In the genomic region with DNA sequence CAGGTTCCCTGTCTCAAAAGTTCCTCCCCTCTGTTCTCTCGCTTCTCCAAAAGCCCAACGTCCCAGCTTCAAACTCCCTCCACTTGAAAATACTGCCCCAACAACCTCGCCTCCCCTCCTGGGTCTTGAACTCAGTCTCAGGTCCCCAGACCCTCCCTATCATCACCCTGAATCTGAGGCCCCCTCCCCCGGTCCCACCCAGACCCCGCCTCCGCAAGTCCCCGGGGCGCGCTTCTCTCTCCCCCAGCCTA, we compare ENCODE assay signal across 7 cellular contexts. TPM values are rescaled to one million over a fixed set of nuclear protein-coding genes. Genes with fewer than 3 reads are reported as not detected.
DNase-seq lines count a peak whose midpoint lies in the region; ATAC-seq, FAIRE-seq and TF ChIP-seq lines count a peak whose summit lies in the region.

No MANE protein-coding gene starts in this region.

- TF ChIP-seq CTCF in KMS-11 (conservative IDR thresholded peaks at IDR 0.05; ENCODE audit: low read depth, low read length) = no peak
- no peak for TF ChIP-seq CTCF in ascending aorta (IDR thresholded peaks at IDR 0.05)
- TF ChIP-seq CTCF in kidney (IDR thresholded peaks at IDR 0.05; ENCODE audit: borderline replicate concordance, extremely low read depth, insufficient read depth) = no peak
- TF ChIP-seq CTCF in suprapubic skin (IDR thresholded peaks at IDR 0.05) = no peak

- peak overlapping the region; percentile 84 for H2AFZ ChIP-seq in KMS-11 (ENCODE audit: low read depth)

- peak overlapping the region; percentile 69 for H3K4me2 ChIP-seq in KMS-11

- DNase-seq in ascending aorta (ENCODE audit: low spot score in 2 of 2) (no peak), kidney (no peak), suprapubic skin (ENCODE audit: low spot score in 2 of 2) (no peak), occipital lobe (lab: John Stamatoyannopoulos, UW) (no peak)

- H3K4me1 ChIP-seq in KMS-11 (ENCODE audit: low read depth, poor library complexity, severe bottlenecking) = peaks cover 21% of the 10 kb centered on the region
- peaks cover 3 to 13% of the 10 kb centered on the region in 2 donors for H3K4me1 ChIP-seq in ascending aorta
- H3K4me1 ChIP-seq in kidney (ENCODE audit: control insufficient read depth in 1 of 2, insufficient read depth in 1 of 2, low read depth in 1 of 2, low read length in 2 of 2) = peaks cover 7 to 10% of the 10 kb centered on the region in 2 donors
- H3K4me1 ChIP-seq in suprapubic skin = peaks cover 28% of the 10 kb centered on the region

- TF ChIP-seq EP300 in suprapubic skin (IDR thresholded peaks at IDR 0.05) = no peak

- peaks cover 9% of the 10 kb centered on the region for H3K79me2 ChIP-seq in KMS-11 (ENCODE audit: insufficient read depth, low read depth)

- H3K36me3 ChIP-seq in KMS-11 (ENCODE audit: insufficient read depth) (no peaks in the 10 kb centered on the region; the same call in 1 of the 2 replicates), ascending aorta (peaks cover 28 to 48% of the 10 kb centered on the region in 2 donors), kidney (ENCODE audit: control insufficient read depth in 1 of 2, insufficient read depth in 2 of 2, low read length in 2 of 2) (peaks cover 11 to 25% of the 10 kb centered on the region in 2 donors), suprapubic skin (peaks cover 39% of the 10 kb centered on the region)

- ATAC-seq in GM18505 (IDR thresholded peaks at IDR 0.05; ENCODE audit: unreplicated experiment) (peak; percentile 8), GM21737 (IDR thresholded peaks at IDR 0.05; ENCODE audit: unreplicated experiment) (no peak)

- H3K27me3 ChIP-seq in KMS-11 (ENCODE audit: insufficient read depth, low read depth) (no peaks in the 10 kb centered on the region), ascending aorta (no peaks in the 10 kb centered on the region), suprapubic skin (no peaks in the 10 kb centered on the region)

- TF ChIP-seq POLR2A in GM18505 (IDR thresholded peaks at IDR 0.05; ENCODE audit: borderline replicate concordance, extremely low read depth, insufficient read depth, insufficient read length) (no peak), suprapubic skin (IDR thresholded peaks at IDR 0.05) (no peak)

- no peak overlapping the region for H3K4me3 ChIP-seq in KMS-11 (IDR thresholded peaks at IDR 0.05; ENCODE audit: insufficient read depth, low read depth, low read length)
- peak overlapping the region; percentile 93 to 96 for H3K4me3 ChIP-seq in ascending aorta
- peak overlapping the region; percentile 93 to 98 for H3K4me3 ChIP-seq in kidney (ENCODE audit: low read length in 2 of 2)
- peak overlapping the region; percentile 94 for H3K4me3 ChIP-seq in suprapubic skin

- H3K9ac ChIP-seq in KMS-11 (peak overlapping the region; percentile 60; the same call in 1 of the 2 replicates), kidney (ENCODE audit: low read length in 2 of 2) (peak overlapping the region; percentile 98 to 99)

- 2% methylated on average over 9 of the region's 9 CpGs for WGBS in suprapubic skin

- no peak for FAIRE-seq in kidney (lab: Jason Lieb, UNC)

- no peaks in the 10 kb centered on the region for H3K9me3 ChIP-seq in ascending aorta
- no peaks in the 10 kb centered on the region for H3K9me3 ChIP-seq in kidney (ENCODE audit: control insufficient read depth in 1 of 2, low read length in 2 of 2)
- no peaks in the 10 kb centered on the region for H3K9me3 ChIP-seq in suprapubic skin

- H4K20me1 ChIP-seq in KMS-11 (ENCODE audit: insufficient read depth) = no peaks in the 10 kb centered on the region

- H3K27ac ChIP-seq in KMS-11 = peak overlapping the region; percentile 52
- peak overlapping the region; percentile 96 to 97 for H3K27ac ChIP-seq in ascending aorta
- H3K27ac ChIP-seq in kidney (ENCODE audit: low read depth in 2 of 2, low read length in 2 of 2) = peak overlapping the region; percentile 96 to 99
- peak overlapping the region; percentile 97 for H3K27ac ChIP-seq in suprapubic skin

- intact Hi-C loops in ascending aorta (cut with DNase I) = loop anchor here (1.0 to 5.0 kb wide), 8 partner anchors 10 to 246 kb away; a partner anchor contains a TSS
- intact Hi-C loops in kidney (cut with DNase I) = no loop called here

RNA-seq across cellular contexts. Expression of a gene that starts 0.3 kb away (rescaled TPM):
- total RNA-seq in ascending aorta = 36.9 TPM
- total RNA-seq in kidney = 38.4 TPM
- polyA plus RNA-seq in kidney (ENCODE audit: insufficient read depth, low read depth, low replicate concordance) = 29.9 TPM
- 10 to 100 TPM; 16.4 to 29.8 (median 19.1) TPM for total RNA-seq in suprapubic skin
- total RNA-seq in occipital lobe = 9.8 TPM

RNA-seq across cellular contexts. Expression of a gene that starts 18.1 kb away (rescaled TPM):
- 39.7 TPM for total RNA-seq in ascending aorta
- 14.8 TPM for total RNA-seq in kidney
- polyA plus RNA-seq in kidney (ENCODE audit: insufficient read depth, low read depth, low replicate concordance) = 18.2 TPM
- 10 to 100 TPM in 3 of 4 donors, 1 to 10 TPM in 1; 8.5 to 33.9 (median 20.6) TPM for total RNA-seq in suprapubic skin
- total RNA-seq in occipital lobe = 2.8 TPM

RNA-seq across cellular contexts. Expression of a gene that starts 21.7 kb away (rescaled TPM):
- total RNA-seq in ascending aorta = 295 TPM
- 89.9 TPM for total RNA-seq in kidney
- 248 TPM for polyA plus RNA-seq in kidney (ENCODE audit: insufficient read depth, low read depth, low replicate concordance)
- 100 to 1,000 TPM; 117 to 172 (median 142) TPM for total RNA-seq in suprapubic skin
- total RNA-seq in occipital lobe = 16.5 TPM

RNA-seq across cellular contexts. Expression of a gene that starts 22.9 kb away (rescaled TPM):
- total RNA-seq in ascending aorta (0.43 TPM), kidney (0.82 TPM), suprapubic skin (1 to 10 TPM in 1 of 4 donors, under 1 TPM in 3; 0.30 to 1.2 (median 0.71) TPM), occipital lobe (27.5 TPM)
- 4.6 TPM for polyA plus RNA-seq in kidney (ENCODE audit: insufficient read depth, low read depth, low replicate concordance)

RNA-seq across cellular contexts. Expression of a gene that starts 30.7 kb away (rescaled TPM):
- total RNA-seq in ascending aorta (3.3 TPM), kidney (4.5 TPM), suprapubic skin (1 to 10 TPM; 4.1 to 7.3 (median 4.8) TPM), occipital lobe (2.5 TPM)
- polyA plus RNA-seq in kidney (ENCODE audit: insufficient read depth, low read depth, low replicate concordance) = 12.6 TPM
